Comparison of ENCODE assay signal across 22 cellular contexts in the genomic region with DNA sequence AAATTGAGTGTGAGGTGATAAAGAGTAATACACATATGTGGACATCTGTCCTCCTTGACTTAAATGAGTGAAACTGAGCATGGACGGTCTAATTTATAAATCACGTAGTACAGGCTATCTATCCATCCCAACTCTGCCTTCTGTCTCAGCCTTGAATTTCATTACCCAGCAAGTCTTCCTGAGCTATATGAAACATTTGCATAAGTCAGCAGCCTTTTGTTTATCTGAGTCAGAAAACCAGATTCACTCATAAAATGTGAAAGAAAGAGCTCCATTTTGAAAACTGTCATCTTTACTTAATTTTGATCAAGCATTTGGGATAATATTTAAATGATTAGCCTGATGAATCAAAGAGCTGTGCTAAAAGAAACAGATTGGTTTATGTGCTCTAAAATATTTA.
"Had no signal": no experiment of that assay in that cellular context is flagged by ENCODE, and none has a peak within 500 bp of the region (broad histone marks: within the 10 kb centered on the region; RNA-seq: fewer than 3 reads in every experiment).

No MANE protein-coding gene starts in this region.

- H3K4me1 ChIP-seq: body of pancreas, pancreas, right lobe of liver had no signal

- H3K9me3 ChIP-seq: body of pancreas, lower lobe of right lung, pancreas, right lobe of liver, stomach, testis, upper lobe of left lung had no signal

- H3K27ac Mint-ChIP-seq: activated CD4-positive, alpha-beta T cell treated with anti-CD3 and anti-CD28 coated beads, Interleukin-2, amount 10 ng/mL, durations not matched to agents 24 days and 14 days; activated CD8-positive, alpha-beta T cell treated with anti-CD3 and anti-CD28 coated beads for 36 hours; activated naive CD8-positive, alpha-beta T cell treated with anti-CD3 and anti-CD28 coated beads, Interleukin-2, amount 10 ng/mL, durations not matched to agents 7 days and 5 days; activated T-helper 17 cell treated with anti-CD3 and anti-CD28 coated beads, Interleukin-2, amount 50 U/mL, for 72 hours had no signal

- H3K9me3 Mint-ChIP-seq: activated CD4-positive, alpha-beta T cell treated with anti-CD3 and anti-CD28 coated beads, Interleukin-2, amount 10 ng/mL, durations not matched to agents 24 days and 14 days; activated CD8-positive, alpha-beta T cell treated with anti-CD3 and anti-CD28 coated beads for 36 hours; activated naive CD8-positive, alpha-beta T cell treated with anti-CD3 and anti-CD28 coated beads, Interleukin-2, amount 10 ng/mL, durations not matched to agents 7 days and 5 days; activated T-helper 17 cell treated with anti-CD3 and anti-CD28 coated beads, Interleukin-2, amount 50 U/mL, for 72 hours had no signal

- ATAC-seq: activated CD8-positive, alpha-beta T cell treated with anti-CD3 and anti-CD28 coated beads for 36 hours; activated T-helper 17 cell treated with anti-CD3 and anti-CD28 coated beads, Interleukin-2, amount 50 U/mL, for 72 hours; body of pancreas; left colon; lower lobe of right lung; pancreas; right lobe of liver had no signal

- H3K4me1 Mint-ChIP-seq: activated CD4-positive, alpha-beta T cell treated with anti-CD3 and anti-CD28 coated beads, Interleukin-2, amount 10 ng/mL, durations not matched to agents 24 days and 14 days; activated naive CD8-positive, alpha-beta T cell treated with anti-CD3 and anti-CD28 coated beads, Interleukin-2, amount 10 ng/mL, durations not matched to agents 7 days and 5 days; activated T-helper 17 cell treated with anti-CD3 and anti-CD28 coated beads, Interleukin-2, amount 50 U/mL, for 72 hours had no signal

- H3K36me3 Mint-ChIP-seq: activated naive CD8-positive, alpha-beta T cell treated with anti-CD3 and anti-CD28 coated beads, Interleukin-2, amount 10 ng/mL, durations not matched to agents 7 days and 5 days had no signal

- H3K36me3 ChIP-seq: lower lobe of right lung, pancreas, right lobe of liver, stomach, upper lobe of left lung had no signal

- H3K27me3 ChIP-seq: body of pancreas, dorsolateral prefrontal cortex, pancreas, right lobe of liver, stomach, testis, upper lobe of left lung had no signal

- H3K27ac ChIP-seq: body of pancreas, lower lobe of right lung, pancreas, right lobe of liver, stomach, testis, upper lobe of left lung had no signal

- H3K4me3 ChIP-seq: body of pancreas, dorsolateral prefrontal cortex, lower lobe of right lung, pancreas, right lobe of liver, stomach, testis, upper lobe of left lung had no signal

- H3K4me3 Mint-ChIP-seq: activated CD4-positive, alpha-beta T cell treated with anti-CD3 and anti-CD28 coated beads, Interleukin-2, amount 10 ng/mL, durations not matched to agents 24 days and 14 days; activated CD8-positive, alpha-beta T cell treated with anti-CD3 and anti-CD28 coated beads for 36 hours; activated naive CD8-positive, alpha-beta T cell treated with anti-CD3 and anti-CD28 coated beads, Interleukin-2, amount 10 ng/mL, durations not matched to agents 7 days and 5 days; activated T-helper 17 cell treated with anti-CD3 and anti-CD28 coated beads, Interleukin-2, amount 50 U/mL, for 72 hours had no signal

- DNase-seq: activated CD4-positive, alpha-beta T cell treated with anti-CD3 and anti-CD28 coated beads, Interleukin-2, amount 10 ng/mL, durations not matched to agents 24 days and 14 days; activated CD8-positive, alpha-beta T cell treated with anti-CD3 and anti-CD28 coated beads for 36 hours; activated naive CD4-positive, alpha-beta T cell treated with Interleukin-2 at 50 U/mL for 16 hours; activated naive CD8-positive, alpha-beta T cell treated with anti-CD3 and anti-CD28 coated beads, Interleukin-2, amount 10 ng/mL, durations not matched to agents 7 days and 5 days; activated T-cell treated with anti-CD3 and anti-CD28 coated beads, Interleukin-2, amount 50 U/mL, for 1 hour; body of pancreas; central memory CD4-positive, alpha-beta T cell; dorsolateral prefrontal cortex; erythroblast; hippocampal formation; left colon; lower lobe of right lung; midbrain; pancreas; right lobe of liver; small intestine; stimulated activated CD4-positive, alpha-beta T cell treated with anti-CD3 and anti-CD28 coated beads, Interleukin-4, amount 100 ng/mL, for 1 hour; stomach; T1000; testis; upper lobe of left lung had no signal
